1 cellular context compared by ENCODE assay signal in the genomic region with DNA sequence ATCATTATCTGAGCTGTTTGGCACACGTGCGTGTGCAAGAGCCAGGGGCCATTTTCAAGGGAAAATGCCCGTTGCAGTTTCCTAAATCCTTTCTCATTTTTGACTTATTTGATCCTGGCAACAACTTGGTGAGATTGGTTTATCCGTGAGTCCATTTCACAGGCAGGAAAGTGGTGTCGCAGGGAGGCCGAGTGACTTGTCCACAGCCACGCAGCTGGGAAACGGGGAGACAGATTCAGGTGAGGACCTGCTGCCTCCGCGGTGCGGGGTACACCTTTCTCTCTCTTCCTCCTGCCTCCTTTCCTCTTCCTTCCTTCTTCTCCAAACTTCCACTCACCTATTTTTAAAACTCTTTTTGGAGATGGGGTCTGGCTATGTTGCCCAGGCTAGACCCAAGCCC.
TF ChIP-seq lines count a peak whose summit lies in the region.

No MANE protein-coding gene starts in this region.

TF ChIP-seq in H1, 55 proteins besides CTCF, POLR2A, EP300 and RAD21:
- TF ChIP-seq ATF3 (IDR thresholded peaks at IDR 0.05; ENCODE audit: insufficient read depth, low read depth, low read length) (no peak), BACH1 (IDR thresholded peaks at IDR 0.05; ENCODE audit: low read length) (no peak), HDAC6 (IDR thresholded peaks at IDR 0.05; ENCODE audit: low read depth, low read length) (no peak), CEBPB (IDR thresholded peaks at IDR 0.05; ENCODE audit: low read depth, low read length) (no peak), YY1 (IDR thresholded peaks at IDR 0.05; ENCODE audit: low read depth, low read length) (no peak), POU5F1 (IDR thresholded peaks at IDR 0.05; ENCODE audit: low read depth, low read length) (no peak), KDM4A (IDR thresholded peaks at IDR 0.05; ENCODE audit: low read depth, low read length, severe bottlenecking) (no peak), CBX8 (IDR thresholded peaks at IDR 0.05; ENCODE audit: borderline replicate concordance, low read depth, low read length) (no peak), ZNF274 (IDR thresholded peaks at IDR 0.05; ENCODE audit: borderline replicate concordance, extremely low read depth, low read length) (no peak), SP2 (IDR thresholded peaks at IDR 0.05; ENCODE audit: low read length) (no peak), NANOG (IDR thresholded peaks at IDR 0.05; ENCODE audit: insufficient read depth, low read depth, low read length, poor library complexity, severe bottlenecking) (no peak), FOSL1 (IDR thresholded peaks at IDR 0.05; ENCODE audit: insufficient read depth, low read depth, low read length) (no peak), CHD2 (IDR thresholded peaks at IDR 0.05; ENCODE audit: low read length) (no peak), TCF12 (IDR thresholded peaks at IDR 0.05; ENCODE audit: low read depth, low read length) (no peak)
TF ChIP-seq in H1: peak in this region for 0.
